In the genomic region with DNA sequence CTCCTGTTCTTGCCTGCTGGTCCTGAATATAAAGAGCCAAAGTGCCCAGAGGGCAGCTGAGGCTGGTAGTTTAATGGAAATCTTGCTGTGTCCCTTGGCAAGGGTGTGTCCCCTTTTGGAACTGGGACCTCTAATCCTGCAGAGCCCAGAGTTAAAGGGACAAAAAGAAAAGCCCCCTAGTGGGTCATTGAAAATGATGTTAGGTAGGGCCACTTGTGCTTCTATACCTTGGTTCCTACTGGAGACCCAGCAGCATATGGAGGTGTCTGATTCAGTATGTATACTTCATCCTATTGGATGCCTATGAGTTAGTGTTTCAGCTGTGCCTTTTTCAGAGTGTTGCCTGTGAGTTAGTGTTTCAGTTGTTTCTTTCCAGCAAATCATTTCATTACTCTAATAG, we compare ENCODE assay signal across 29 cellular contexts.
"Had no signal": no experiment of that assay in that cellular context is flagged by ENCODE, and none has a peak within 500 bp of the region (broad histone marks: within the 10 kb centered on the region; RNA-seq: fewer than 3 reads in every experiment).

No MANE protein-coding gene starts in this region.

- H3K4me3 ChIP-seq: colonic mucosa, lower lobe of right lung, mucosa of descending colon, pancreas, smooth muscle cell, suprapubic skin, transverse colon, upper lobe of right lung, uterus had no signal

- ATAC-seq: lower lobe of right lung; mucosa of descending colon; natural killer cell treated with Interleukin-12 subunit alpha and Interleukin-12 subunit beta and Interleukin-15 and Interleukin-18, amount 100 ng/mL, for 72 hours; stimulated activated naive CD8-positive, alpha-beta T cell treated with anti-CD3 and anti-CD28 coated beads, Interleukin-15, amount 100 ng/mL, for 72 hours; upper lobe of right lung had no signal

- H3K9me3 ChIP-seq: colonic mucosa, lower lobe of right lung, neutrophil, pancreas, suprapubic skin, upper lobe of right lung, uterus had no signal

- H3K27ac Mint-ChIP-seq: dendritic cell treated with granulocyte-macrophage colony-stimulating factor and Interleukin-4, amounts not matched to agents 40 ng/mL and 50 ng/mL, for 4 days; mesothelial cell of epicardium; naive B cell; natural killer cell treated with Interleukin-12 subunit alpha and Interleukin-12 subunit beta and Interleukin-15 and Interleukin-18, amount 100 ng/mL, for 72 hours; progenitor cell of endocrine pancreas; stimulated activated naive CD8-positive, alpha-beta T cell treated with anti-CD3 and anti-CD28 coated beads, Interleukin-15, amount 100 ng/mL, for 72 hours had no signal

- H3K4me1 ChIP-seq: colonic mucosa, lower lobe of right lung, pancreas, transverse colon, upper lobe of right lung, uterus had no signal

- H3K27me3 ChIP-seq: colonic mucosa, pancreas, suprapubic skin, transverse colon, upper lobe of right lung, uterus had no signal

- H3K36me3 ChIP-seq: colonic mucosa, lower lobe of right lung, neutrophil, pancreas, suprapubic skin, transverse colon, upper lobe of right lung, uterus had no signal

- H3K27ac ChIP-seq: colonic mucosa, lower lobe of right lung, neutrophil, suprapubic skin, transverse colon, upper lobe of right lung, uterus had no signal

- DNase-seq: colonic mucosa; effector CD8-positive, alpha-beta T cell; erythroblast; hypothalamus; left ventricle myocardium superior; lower lobe of right lung; mucosa of descending colon; naive B cell; pancreas; stimulated activated CD4-positive, alpha-beta T cell treated with anti-CD3 and anti-CD28 coated beads, Interleukin-12 subunit alpha, Interleukin-12 subunit beta, amount 100 ng/mL, for 4 hours; stimulated activated CD4-positive, alpha-beta T cell treated with anti-CD3 and anti-CD28 coated beads, Interleukin-1b, Interleukin-23, amount 100 ng/mL, for 48 hours; stimulated activated CD4-positive, alpha-beta T cell treated with anti-CD3 and anti-CD28 coated beads, Interleukin-4, amount 100 ng/mL, for 1 hour; stimulated activated CD8-positive, alpha-beta memory T cell treated with anti-CD3 and anti-CD28 coated beads, Interleukin-4, amount 100 ng/mL, for 48 hours; stimulated activated naive CD4-positive, alpha-beta T cell; stimulated activated naive CD8-positive, alpha-beta T cell treated with anti-CD3 and anti-CD28 coated beads, Interleukin-15, amount 100 ng/mL, for 72 hours; transverse colon; upper lobe of right lung; uterus had no signal

- H3K4me2 ChIP-seq: smooth muscle cell had no signal

- H3K4me3 Mint-ChIP-seq: dendritic cell treated with granulocyte-macrophage colony-stimulating factor and Interleukin-4, amounts not matched to agents 40 ng/mL and 50 ng/mL, for 4 days; mesothelial cell of epicardium; naive B cell; natural killer cell treated with Interleukin-12 subunit alpha and Interleukin-12 subunit beta and Interleukin-15 and Interleukin-18, amount 100 ng/mL, for 72 hours; neural crest cell; stimulated activated naive CD8-positive, alpha-beta T cell treated with anti-CD3 and anti-CD28 coated beads, Interleukin-15, amount 100 ng/mL, for 72 hours had no signal

- H3K4me1 Mint-ChIP-seq: naive B cell; stimulated activated naive CD8-positive, alpha-beta T cell treated with anti-CD3 and anti-CD28 coated beads, Interleukin-15, amount 100 ng/mL, for 72 hours had no signal

- H3K36me3 Mint-ChIP-seq: mesothelial cell of epicardium, naive B cell had no signal

- FAIRE-seq: endothelial cell of umbilical vein, frontal cortex, keratinocyte, pancreas had no signal

- H3K9me3 Mint-ChIP-seq: dendritic cell treated with granulocyte-macrophage colony-stimulating factor and Interleukin-4, amounts not matched to agents 40 ng/mL and 50 ng/mL, for 4 days had no signal
